In the genomic region with DNA sequence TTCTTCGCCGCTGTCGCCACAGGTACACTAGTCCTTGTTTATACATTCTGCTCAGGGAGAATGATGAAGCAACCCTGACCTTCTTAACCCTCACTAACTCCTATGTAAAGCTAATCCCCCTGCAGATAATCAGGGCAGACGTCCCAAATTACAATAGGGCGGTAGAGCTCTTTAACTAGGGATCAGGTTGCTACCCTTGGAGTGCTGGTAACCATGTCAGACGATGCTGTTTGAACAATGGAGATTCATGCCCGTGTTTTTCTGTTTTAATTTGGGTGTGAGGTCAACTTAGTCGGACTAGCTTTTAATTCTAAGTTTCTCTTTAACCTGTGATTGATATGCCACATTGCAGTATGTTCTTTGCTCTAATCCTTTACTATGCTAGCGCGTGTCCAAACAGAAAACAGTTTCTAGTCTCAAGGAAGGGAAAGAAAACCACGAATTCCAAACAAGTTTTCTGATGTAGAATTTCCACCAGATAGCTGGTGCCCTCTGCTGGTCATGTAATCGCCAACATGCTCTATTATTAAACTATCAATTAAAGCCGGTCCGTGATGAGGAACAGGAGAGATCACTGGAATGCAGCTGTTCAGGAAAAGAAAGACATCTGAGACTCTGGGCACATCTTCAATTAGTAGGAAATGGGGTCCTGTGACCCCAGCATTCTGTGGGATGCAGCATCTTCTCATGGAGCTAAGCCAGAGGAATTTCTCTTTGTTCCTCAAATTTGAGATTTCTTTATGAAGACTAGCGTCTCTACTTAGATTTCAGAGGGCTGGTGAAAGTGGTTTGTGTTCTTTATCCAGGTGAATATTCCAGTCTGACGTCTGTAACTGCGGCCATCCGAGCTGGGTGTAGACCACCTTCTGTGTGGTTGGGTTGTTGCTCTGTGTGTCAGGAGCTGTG, we compare ENCODE assay signal across 8 cellular contexts. TPM values are rescaled to one million over a fixed set of nuclear protein-coding genes. Genes with fewer than 3 reads are reported as not detected.
DNase-seq lines count a peak whose midpoint lies in the region; ATAC-seq and TF ChIP-seq lines count a peak whose summit lies in the region.

No MANE protein-coding gene starts in this region.

- no peaks in the 10 kb centered on the region for H3K9me2 ChIP-seq in PC-3 (replicated peaks; ENCODE audit: low read length)

- H3K27ac ChIP-seq in HUES6 (ENCODE audit: low read depth, low read length), result no peak overlapping the region
- no peak overlapping the region for H3K27ac ChIP-seq in PC-3 (ENCODE audit: low read length)
- peak overlapping the region; percentile 2 for H3K27ac ChIP-seq in upper lobe of right lung

- POLR2A ChIA-PET in PC-3 (lab: Charles Lee; ENCODE audit: unreplicated experiment), result interaction anchor here (0.8 kb wide), 1 partner anchor 266 kb away, joined by 3 read pairs; no protein-coding TSS in a partner anchor

- H3K9ac ChIP-seq in HUES6 (ENCODE audit: low read length) (no peak overlapping the region), PC-3 (ENCODE audit: low read length) (no peak overlapping the region)

- H3K27me3 ChIP-seq in HUES6 (ENCODE audit: control insufficient read depth, insufficient read depth, low read length) (no peaks in the 10 kb centered on the region), PC-3 (ENCODE audit: low read length) (peaks cover 12% of the 10 kb centered on the region; the same call in 1 of the 2 replicates), upper lobe of right lung (no peaks in the 10 kb centered on the region)

- BruUV-seq in PC-3 (replicated peaks; lab: Mats Ljungman, UMichigan), result no TSS peak

- CTCF ChIA-PET in PC-3 (lab: Charles Lee), result interaction anchor here (0.6 to 5.0 kb wide), 5 partner anchors 10 to 191 kb away, joined by 3 to 92 read pairs (median 6); no protein-coding TSS in a partner anchor

- H3K4me2 ChIP-seq in PC-3 (ENCODE audit: low read length), result peak overlapping the region; percentile 88

- ATAC-seq in PC-3 (peak; percentile 83), upper lobe of right lung (peak; percentile 88), GM18519 (IDR thresholded peaks at IDR 0.05; ENCODE audit: low FRiP score, unreplicated experiment) (no peak)

- peak overlapping the region; percentile 42 for H3K4me3 ChIP-seq in HUES6 (ENCODE audit: low read depth, low read length)
- H3K4me3 ChIP-seq in PC-3 (ENCODE audit: low read length), result peak overlapping the region; percentile 69
- peak overlapping the region; percentile 27 for H3K4me3 ChIP-seq in upper lobe of right lung

- no peaks in the 10 kb centered on the region for H3K79me2 ChIP-seq in PC-3 (ENCODE audit: low read length)

- H3F3A ChIP-seq in PC-3 (ENCODE audit: low read length, unreplicated experiment), result no peaks in the 10 kb centered on the region

- H4K20me1 ChIP-seq in PC-3 (ENCODE audit: low read length), result no peaks in the 10 kb centered on the region

- no peaks in the 10 kb centered on the region for H3K36me3 ChIP-seq in HUES6 (ENCODE audit: control insufficient read depth, insufficient read depth, low read length)
- H3K36me3 ChIP-seq in PC-3 (ENCODE audit: low read depth, low read length), result no peaks in the 10 kb centered on the region
- no peaks in the 10 kb centered on the region for H3K36me3 ChIP-seq in upper lobe of right lung

- intact Hi-C loops in PC-3 (cut with micrococcal nuclease), result loop anchor here (1.0 kb wide), 1 partner anchor 85 kb away; no protein-coding TSS in a partner anchor
- intact Hi-C loops in upper lobe of right lung (cut with DNase I), result loop anchor here (5.0 kb wide), 1 partner anchor 85 kb away; no protein-coding TSS in a partner anchor

- peaks cover 18% of the 10 kb centered on the region for H3K4me1 ChIP-seq in HUES6 (ENCODE audit: control insufficient read depth, insufficient read depth, low read length)
- no peaks in the 10 kb centered on the region; the same call in 1 of the 2 replicates for H3K4me1 ChIP-seq in PC-3 (ENCODE audit: insufficient read depth, low read length)
- H3K4me1 ChIP-seq in upper lobe of right lung, result peaks cover 16% of the 10 kb centered on the region

- H3K9me3 ChIP-seq in HUES6 (ENCODE audit: control insufficient read depth, insufficient read depth, low read depth, low read length) (no peaks in the 10 kb centered on the region), PC-3 (ENCODE audit: low read length) (no peaks in the 10 kb centered on the region), upper lobe of right lung (no peaks in the 10 kb centered on the region)

- DNase-seq in COLO829 (ENCODE audit: low spot score) (peak; percentile 26), PC-3 (peak; percentile 78), germinal center (ENCODE audit: low spot score) (peak; percentile 42), non-pigmented ciliary epithelial cell (ENCODE audit: low read depth) (peak; percentile 30), upper lobe of right lung (no peak)
- DNase-seq in activated naive CD4-positive, alpha-beta T cell treated with anti-CD3 and anti-CD28 coated beads, Interleukin-2, amount 50 U/mL, for 16 hours, result peak; percentile 44

- peak; percentile 90 for TF ChIP-seq CTCF in PC-3 (conservative IDR thresholded peaks at IDR 0.05; ENCODE audit: low read depth, low read length)
- peak; percentile 82 for TF ChIP-seq CTCF in upper lobe of right lung (IDR thresholded peaks at IDR 0.05)

- H2AFZ ChIP-seq in PC-3 (ENCODE audit: low read length), result peak overlapping the region; percentile 87

RNA-seq across cellular contexts. Expression of a gene that starts 18.3 kb away (rescaled TPM):
- total RNA-seq in PC-3 (2014; rRNA removed) (64.2 and 67.2 TPM in 2 replicates), upper lobe of right lung (129 TPM)

RNA-seq across cellular contexts. Expression of a gene that starts 31.3 kb away (rescaled TPM):
- total RNA-seq in PC-3 (2014; rRNA removed) (4.3 and 5.4 TPM in 2 replicates), upper lobe of right lung (47.1 TPM)
